In the genomic region with DNA sequence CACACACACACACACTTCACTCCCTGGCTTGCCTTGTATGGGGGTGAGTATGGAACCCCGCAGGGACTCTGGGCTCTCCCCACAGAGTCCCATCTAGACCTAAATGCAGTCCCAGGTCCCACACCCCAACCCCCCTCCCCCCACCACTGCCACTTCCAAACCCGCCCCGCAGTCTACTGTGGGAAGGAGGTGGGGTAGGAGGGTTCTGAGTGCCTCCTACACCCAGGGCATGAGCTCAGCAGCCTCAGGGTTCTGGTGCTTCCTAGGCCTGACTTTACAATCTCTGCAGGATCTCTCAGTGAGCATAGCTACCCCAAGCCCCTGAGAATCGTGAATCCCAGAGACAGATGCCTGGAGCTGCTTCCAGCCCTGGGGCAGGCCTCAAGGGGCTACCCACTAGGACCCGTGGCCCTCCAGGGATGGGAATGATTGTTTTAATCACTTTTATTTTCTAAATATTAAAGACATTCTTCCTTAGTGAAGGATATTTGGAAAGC, we compare ENCODE assay signal across 2 cellular contexts.
TF ChIP-seq lines count a peak whose summit lies in the region.

No MANE protein-coding gene starts in this region.

TF ChIP-seq in SK-N-SH, 30 proteins besides CTCF, POLR2A, EP300 and RAD21 (continued from another document):
- TF ChIP-seq FOXM1 (IDR thresholded peaks at IDR 0.05; ENCODE audit: low read depth) (no peak), IRF3 (IDR thresholded peaks at IDR 0.05; ENCODE audit: low read depth, low read length) (no peak), SMC3 (IDR thresholded peaks at IDR 0.05; ENCODE audit: low read depth, low read length) (no peak), TAF1 (IDR thresholded peaks at IDR 0.05; ENCODE audit: borderline replicate concordance, low read depth, low read length) (no peak), MEF2A (IDR thresholded peaks at IDR 0.05; ENCODE audit: borderline replicate concordance, low read depth) (no peak), JUND (IDR thresholded peaks at IDR 0.05) (no peak)

TF ChIP-seq in SK-N-SH treated with all-trans-retinoic acid at 6 μM for 48 hours, 23 proteins besides CTCF, POLR2A, EP300 and RAD21 (continued from another document):
- TF ChIP-seq CREB5 (CRISPR knock-in tag; IDR thresholded peaks at IDR 0.05; ENCODE audit: low read depth) (no peak), BACH2 (CRISPR knock-in tag; IDR thresholded peaks at IDR 0.05; ENCODE audit: borderline replicate concordance) (no peak), ZFP3 (CRISPR knock-in tag; IDR thresholded peaks at IDR 0.05) (no peak), TSHZ2 (CRISPR knock-in tag; IDR thresholded peaks at IDR 0.05) (no peak), GLIS3 (CRISPR knock-in tag; IDR thresholded peaks at IDR 0.05) (no peak), ISL1 (CRISPR knock-in tag; IDR thresholded peaks at IDR 0.05) (no peak), TCF4 (CRISPR knock-in tag; IDR thresholded peaks at IDR 0.05; ENCODE audit: borderline replicate concordance) (no peak), ESRRG (CRISPR knock-in tag; IDR thresholded peaks at IDR 0.05) (no peak), PPARA (CRISPR knock-in tag; IDR thresholded peaks at IDR 0.05; ENCODE audit: borderline replicate concordance) (no peak), ZFP30 (CRISPR knock-in tag; IDR thresholded peaks at IDR 0.05) (no peak), RARB (CRISPR knock-in tag; IDR thresholded peaks at IDR 0.05) (no peak), ZNF70 (CRISPR knock-in tag; IDR thresholded peaks at IDR 0.05) (no peak)
- TF ChIP-seq, protein P1, sequence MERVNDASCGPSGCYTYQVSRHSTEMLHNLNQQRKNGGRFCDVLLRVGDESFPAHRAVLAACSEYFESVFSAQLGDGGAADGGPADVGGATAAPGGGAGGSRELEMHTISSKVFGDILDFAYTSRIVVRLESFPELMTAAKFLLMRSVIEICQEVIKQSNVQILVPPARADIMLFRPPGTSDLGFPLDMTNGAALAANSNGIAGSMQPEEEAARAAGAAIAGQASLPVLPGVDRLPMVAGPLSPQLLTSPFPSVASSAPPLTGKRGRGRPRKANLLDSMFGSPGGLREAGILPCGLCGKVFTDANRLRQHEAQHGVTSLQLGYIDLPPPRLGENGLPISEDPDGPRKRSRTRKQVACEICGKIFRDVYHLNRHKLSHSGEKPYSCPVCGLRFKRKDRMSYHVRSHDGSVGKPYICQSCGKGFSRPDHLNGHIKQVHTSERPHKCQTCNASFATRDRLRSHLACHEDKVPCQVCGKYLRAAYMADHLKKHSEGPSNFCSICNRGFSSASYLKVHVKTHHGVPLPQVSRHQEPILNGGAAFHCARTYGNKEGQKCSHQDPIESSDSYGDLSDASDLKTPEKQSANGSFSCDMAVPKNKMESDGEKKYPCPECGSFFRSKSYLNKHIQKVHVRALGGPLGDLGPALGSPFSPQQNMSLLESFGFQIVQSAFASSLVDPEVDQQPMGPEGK (CRISPR knock-in tag; IDR thresholded peaks at IDR 0.05; ENCODE audit: borderline replicate concordance), result no peak
